In the genomic region with DNA sequence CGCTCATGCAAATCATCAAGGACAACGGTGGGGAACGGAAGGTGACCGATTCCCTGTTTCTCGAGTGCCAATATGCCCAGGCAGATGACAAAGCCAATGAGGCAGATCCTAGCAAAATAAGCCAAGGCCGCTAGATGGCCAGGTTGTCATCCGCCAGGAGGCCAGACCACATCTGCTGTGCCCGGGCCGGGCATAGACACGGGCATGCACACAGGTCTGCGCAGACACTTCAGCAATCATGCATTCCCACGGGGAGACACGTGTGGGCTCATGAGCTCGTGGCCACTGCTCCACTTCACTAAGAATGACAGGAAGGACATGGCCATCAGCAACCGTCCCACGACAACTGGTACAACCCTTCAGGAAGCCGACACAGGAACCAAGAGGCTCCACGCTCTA, we compare ENCODE assay signal across 1 cellular context.
TF ChIP-seq lines count a peak whose summit lies in the region.

No MANE protein-coding gene starts in this region.

TF ChIP-seq in HepG2, 621 proteins besides CTCF, POLR2A, EP300 and RAD21:
- TF ChIP-seq NFKB2 (CRISPR knock-in tag; IDR thresholded peaks at IDR 0.05; ENCODE audit: borderline replicate concordance) (no peak), NFYB (CRISPR knock-in tag; IDR thresholded peaks at IDR 0.05) (no peak), FLYWCH1 (CRISPR knock-in tag; IDR thresholded peaks at IDR 0.05) (no peak)
TF ChIP-seq in HepG2: peak in this region for 0.
